Comparison of ENCODE assay signal across 17 cellular contexts in the genomic region with DNA sequence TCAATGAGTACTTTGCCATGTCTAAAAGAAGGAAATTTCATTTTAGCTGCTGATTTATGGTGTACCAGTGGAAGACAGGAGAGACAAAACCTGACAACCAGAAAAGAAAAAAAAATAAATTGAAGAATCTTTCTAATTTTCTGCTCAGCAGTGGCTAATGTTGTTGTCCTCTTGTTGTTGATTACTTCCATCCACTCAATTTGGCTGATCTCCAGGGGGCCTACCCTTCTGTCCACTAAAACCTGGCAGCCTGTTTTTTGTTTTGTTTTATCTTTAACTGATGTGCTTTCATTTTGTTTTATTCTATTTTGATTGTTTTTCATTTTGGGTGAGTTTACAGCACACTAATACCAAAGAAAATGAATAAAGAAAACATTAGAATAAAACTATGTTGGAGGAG. TPM values are rescaled to one million over a fixed set of nuclear protein-coding genes. Genes with fewer than 3 reads are reported as not detected.
A peak's percentile ranks its signal among the peaks of the same experiment; 100 is the strongest.
DNase-seq lines count a peak whose midpoint lies in the region; ATAC-seq and TF ChIP-seq lines count a peak whose summit lies in the region.
"Had no signal": no experiment of that assay in that cellular context is flagged by ENCODE, and none has a peak within 500 bp of the region (broad histone marks: within the 10 kb centered on the region; RNA-seq: fewer than 3 reads in every experiment).

No MANE protein-coding gene starts in this region.

- intact Hi-C loops in Panc1 (cut with micrococcal nuclease; ENCODE audit: unreplicated experiment) (no loop called here), sciatic nerve (cut with DNase I) (no loop called here)
- intact Hi-C loops in activated CD4-positive, alpha-beta T cell treated with anti-CD3 and anti-CD28 coated beads for 36 hours (cut with DNase I, micrococcal nuclease): no loop called here

- peak overlapping the region; percentile 39 for H3K9ac ChIP-seq in GM23248

- no peaks in the 10 kb centered on the region; the same call in 1 of the 2 replicates for H3K79me2 ChIP-seq in GM23248 (ENCODE audit: insufficient read depth)

- no peaks in the 10 kb centered on the region for H4K20me1 ChIP-seq in GM23248 (ENCODE audit: insufficient read depth)

- H3K9me2 ChIP-seq in GM23248 (ENCODE audit: insufficient read depth): no peaks in the 10 kb centered on the region; the same call in 1 of the 2 replicates

- no peak for TF ChIP-seq CTCF in Panc1 (IDR thresholded peaks at IDR 0.05)

- ATAC-seq in Panc1 (no peak), sciatic nerve (peak; percentile 36)
- no peak for ATAC-seq in activated CD4-positive, alpha-beta T cell treated with anti-CD3 and anti-CD28 coated beads for 36 hours
- ATAC-seq: activated CD8-positive, alpha-beta T cell treated with anti-CD3 and anti-CD28 coated beads, Interleukin-2, amount 10 ng/mL, durations not matched to agents 7 days and 5 days; stimulated activated naive CD8-positive, alpha-beta T cell treated with anti-CD3 and anti-CD28 coated beads, Interleukin-15, Interleukin-2, amounts not matched to agents 100 U/mL and 50 U/mL, for 24 hours had no signal

- H3K9me3 ChIP-seq in GM23248 (ENCODE audit: low read depth) (no peaks in the 10 kb centered on the region), Panc1 (ENCODE audit: control insufficient read depth, insufficient read depth, low read depth, low read length) (no peaks in the 10 kb centered on the region)
- H3K9me3 ChIP-seq: ascending aorta had no signal

- H3K4me2 ChIP-seq in GM23248 (ENCODE audit: unreplicated experiment): peak overlapping the region; percentile 46

- H3K9me3 Mint-ChIP-seq in activated CD4-positive, alpha-beta T cell treated with anti-CD3 and anti-CD28 coated beads for 36 hours (ENCODE audit: low read depth): no peaks in the 10 kb centered on the region
- H3K9me3 Mint-ChIP-seq: dendritic cell treated with granulocyte-macrophage colony-stimulating factor and Interleukin-4, amounts not matched to agents 40 ng/mL and 50 ng/mL, for 4 days had no signal

- CTCF ChIA-PET in Panc1 (lab: Charles Lee): no interaction called here
- CTCF ChIA-PET in activated CD4-positive, alpha-beta T cell treated with anti-CD3 and anti-CD28 coated beads for 36 hours (lab: Charles Lee): no interaction called here

- no peak for DNase-seq in GM23248
- DNase-seq in Panc1 (ENCODE audit: low read depth, low spot score): no peak
- peak; percentile 4 to 12 for DNase-seq in erythroblast (lab: John Stamatoyannopoulos, UW)
- DNase-seq in sciatic nerve (ENCODE audit: low spot score): no peak
- DNase-seq in activated CD8-positive, alpha-beta memory T cell treated with anti-CD3 and anti-CD28 coated beads, Interleukin-2, amount 50 U/mL, for 48 hours: no peak
- no peak for DNase-seq in activated CD4-positive, alpha-beta T cell treated with anti-CD3 and anti-CD28 coated beads for 36 hours
- no peak for DNase-seq in CD1c-positive myeloid dendritic cell (ENCODE audit: extremely low spot score)
- DNase-seq: activated CD8-positive, alpha-beta T cell treated with anti-CD3 and anti-CD28 coated beads, Interleukin-2, amount 10 ng/mL, durations not matched to agents 7 days and 5 days; activated effector memory CD4-positive, alpha-beta T cell treated with anti-CD3 and anti-CD28 coated beads, Interleukin-2, amount 50 U/mL, for 16 hours; NCI-H1417 treated with DMSO at 0.1 percent for 48 hours; NCI-H226; nucleus accumbens; stimulated activated naive CD8-positive, alpha-beta T cell treated with anti-CD3 and anti-CD28 coated beads, Interleukin-15, Interleukin-2, amounts not matched to agents 100 U/mL and 50 U/mL, for 24 hours had no signal

- in situ Hi-C loops in GM23248 (cut with MboI): no loop called here
- in situ Hi-C loops in Panc1 (cut with HindIII; ENCODE audit: low pct_unique_long_range_greater_than_20kb, low sequenced_read_pairs): no loop called here

- no TSS peak for BruUV-seq in Panc1 (replicated peaks; lab: Mats Ljungman, UMichigan)

- no peak overlapping the region; the same call in 1 of the 2 replicates for H2AFZ ChIP-seq in GM23248

- peak overlapping the region; percentile 62 for H3K27ac ChIP-seq in GM23248
- peak overlapping the region; percentile 91 for H3K27ac ChIP-seq in Panc1 (ENCODE audit: low read length)

- no peaks in the 10 kb centered on the region for H3K27me3 Mint-ChIP-seq in activated CD4-positive, alpha-beta T cell treated with anti-CD3 and anti-CD28 coated beads for 36 hours
- H3K27me3 Mint-ChIP-seq: dendritic cell treated with granulocyte-macrophage colony-stimulating factor and Interleukin-4, amounts not matched to agents 40 ng/mL and 50 ng/mL, for 4 days had no signal

- no peaks in the 10 kb centered on the region for H3K36me3 Mint-ChIP-seq in activated CD4-positive, alpha-beta T cell treated with anti-CD3 and anti-CD28 coated beads for 36 hours (ENCODE audit: low read depth)
- H3K36me3 Mint-ChIP-seq: CD14-positive monocyte had no signal

- no peaks in the 10 kb centered on the region for H3K27me3 ChIP-seq in GM23248 (replicated peaks; ENCODE audit: insufficient read depth)
- no peaks in the 10 kb centered on the region for H3K27me3 ChIP-seq in Panc1 (ENCODE audit: control insufficient read depth, insufficient read depth, low read length)
- H3K27me3 ChIP-seq: ascending aorta had no signal

- POLR2A ChIA-PET in Panc1 (lab: Charles Lee): interaction anchor here (0.6 kb wide), 1 partner anchor 8 kb away, joined by 3 read pairs; no protein-coding TSS in a partner anchor
- POLR2A ChIA-PET in activated CD4-positive, alpha-beta T cell treated with anti-CD3 and anti-CD28 coated beads for 36 hours (lab: Charles Lee): no interaction called here

- no peak overlapping the region for H3K4me3 Mint-ChIP-seq in activated CD4-positive, alpha-beta T cell treated with anti-CD3 and anti-CD28 coated beads for 36 hours
- H3K4me3 Mint-ChIP-seq: activated CD8-positive, alpha-beta T cell treated with anti-CD3 and anti-CD28 coated beads, Interleukin-2, amount 10 ng/mL, durations not matched to agents 7 days and 5 days; CD14-positive monocyte; dendritic cell treated with granulocyte-macrophage colony-stimulating factor and Interleukin-4, amounts not matched to agents 40 ng/mL and 50 ng/mL, for 4 days had no signal

- no peaks in the 10 kb centered on the region for H3F3A ChIP-seq in GM23248 (ENCODE audit: insufficient read depth)

- H3K4me3 ChIP-seq in GM23248: no peak overlapping the region
- no peak overlapping the region for H3K4me3 ChIP-seq in Panc1 (ENCODE audit: low read depth in 2 of 2, low read length in 2 of 2)
- H3K4me3 ChIP-seq: ascending aorta, skin epidermis had no signal

- H3K27ac Mint-ChIP-seq in activated CD4-positive, alpha-beta T cell treated with anti-CD3 and anti-CD28 coated beads for 36 hours: no peak overlapping the region
- H3K27ac Mint-ChIP-seq: activated CD8-positive, alpha-beta T cell treated with anti-CD3 and anti-CD28 coated beads, Interleukin-2, amount 10 ng/mL, durations not matched to agents 7 days and 5 days; CD14-positive monocyte; dendritic cell treated with granulocyte-macrophage colony-stimulating factor and Interleukin-4, amounts not matched to agents 40 ng/mL and 50 ng/mL, for 4 days had no signal

- H3K4me1 ChIP-seq in GM23248 (ENCODE audit: insufficient read depth): peaks cover 20% of the 10 kb centered on the region
- H3K4me1 ChIP-seq in Panc1 (ENCODE audit: control insufficient read depth, insufficient read depth, low read length): peaks cover 30% of the 10 kb centered on the region

- no peaks in the 10 kb centered on the region for H3K4me1 Mint-ChIP-seq in activated CD4-positive, alpha-beta T cell treated with anti-CD3 and anti-CD28 coated beads for 36 hours
- H3K4me1 Mint-ChIP-seq: CD14-positive monocyte had no signal

- no peak for TF ChIP-seq POLR2A in erythroblast (IDR thresholded peaks at IDR 0.05; ENCODE audit: low read length)

- H3K36me3 ChIP-seq in GM23248 (ENCODE audit: low read depth) (no peaks in the 10 kb centered on the region), Panc1 (ENCODE audit: control insufficient read depth, insufficient read depth, low read length) (peaks cover 8% of the 10 kb centered on the region; the same call in 1 of the 2 replicates)
- H3K36me3 ChIP-seq: ascending aorta had no signal

RNA-seq across cellular contexts. Expression of gene TFPI, which starts 27.5 kb away (rescaled TPM):
- total RNA-seq in GM23248 (2014; rRNA removed; shearing (Covaris generic)): 31.5 and 48.7 TPM in 2 replicates
- 62.0 and 64.4 TPM in 2 replicates for polyA plus RNA-seq in GM23248 (2016; fragmentation: Nextera tagmentation; extraction: Ambion mirVana)
- total RNA-seq in Panc1 (2021; ENCODE audit: unreplicated experiment) (129 TPM), sciatic nerve (106 TPM)
- polyA plus RNA-seq in Panc1 (2012; ENCODE audit: insufficient read length): 51.3 TPM
- under 1 TPM in 1 of 2 experiments, not detected in 1; 0.21 TPM for total RNA-seq in activated CD4-positive, alpha-beta T cell treated with anti-CD3 and anti-CD28 coated beads for 36 hours
- total RNA-seq: activated CD8-positive, alpha-beta T cell treated with anti-CD3 and anti-CD28 coated beads, Interleukin-2, amount 10 ng/mL, durations not matched to agents 7 days and 5 days had no signal

Comparison
In these comparisons a context has a peak if more than half of its experiments do, and no peak if none do; other contexts are left out.
1. DNase-seq: peak in erythroblast (2 of 2); none in GM23248 (single experiment), Panc1 (single experiment), sciatic nerve (single experiment), activated CD8-positive, alpha-beta memory T cell treated with anti-CD3 and anti-CD28 coated beads, Interleukin-2, amount 50 U/mL, for 48 hours (single experiment), activated CD4-positive, alpha-beta T cell treated with anti-CD3 and anti-CD28 coated beads for 36 hours (single experiment) and CD1c-positive myeloid dendritic cell (single experiment).
2. RNA of gene TFPI, which starts 27.5 kb away (total RNA-seq): 129 TPM in Panc1 (single experiment), 106 TPM in sciatic nerve (single experiment) and 31.5 to 48.7 TPM in GM23248; 0.21 TPM in activated CD4-positive, alpha-beta T cell treated with anti-CD3 and anti-CD28 coated beads for 36 hours; every median in the first group is over 10 times any median in the second.